ENCODE assay signal across 1 cellular context in genomic region chr3:101674518-101674917, GRCh38.
TF ChIP-seq lines count a peak whose summit lies in the region.

No MANE protein-coding gene starts in this region.

TF ChIP-seq in WTC11, 78 proteins besides CTCF, POLR2A, EP300 and RAD21 (continued from another document):
- TF ChIP-seq HMGXB4 (CRISPR knock-in tag; IDR thresholded peaks at IDR 0.05) (no peak), CREB1 (CRISPR knock-in tag; IDR thresholded peaks at IDR 0.05) (no peak), ARID4B (CRISPR knock-in tag; IDR thresholded peaks at IDR 0.05; ENCODE audit: borderline replicate concordance) (no peak), JAZF1 (CRISPR knock-in tag; IDR thresholded peaks at IDR 0.05) (no peak), ZNF423 (CRISPR knock-in tag; IDR thresholded peaks at IDR 0.05) (no peak), TP53 (CRISPR knock-in tag; IDR thresholded peaks at IDR 0.05) (no peak), CREM (CRISPR knock-in tag; IDR thresholded peaks at IDR 0.05) (no peak)
